ENCODE assay signal across 8 cellular contexts in genomic region chr1:246931549-246932365, GRCh38. TPM values are rescaled to one million over a fixed set of nuclear protein-coding genes. Genes with fewer than 3 reads are reported as not detected.
DNase-seq lines count a peak whose midpoint lies in the region; ATAC-seq lines count a peak whose summit lies in the region.

AHCTF1 (minus strand) TSS chr1:246931948; CDS start chr1:246918370, 13,578 bp downstream.

- H3K4me1 ChIP-seq in CD8-positive, alpha-beta memory T cell (ENCODE audit: insufficient read depth, low read length) = peaks cover 26% of the 10 kb centered on the region

- POLR2A ChIA-PET in CD8-positive, alpha-beta memory T cell (lab: Charles Lee) = interaction anchor here (0.6 to 1.5 kb wide), 3 partner anchors 26 to 399 kb away, joined by 3 read pairs; partner anchors contain the start of gene ZNF496

- CTCF ChIA-PET in CD8-positive, alpha-beta memory T cell (lab: Charles Lee) = interaction anchor here (2.3 to 2.7 kb wide), 2 partner anchors 13 to 458 kb away, joined by 6 to 8 read pairs; no protein-coding TSS in a partner anchor

- H3K36me3 Mint-ChIP-seq in CD8-positive, alpha-beta memory T cell = peaks cover 0 to 30% (median 6%) of the 10 kb centered on the region in 3 donors

- no peaks in the 10 kb centered on the region for H3K9me3 ChIP-seq in CD8-positive, alpha-beta memory T cell (ENCODE audit: low read length)

- DNase-seq in CD8-positive, alpha-beta memory T cell = peak; percentile 90 to 97 (median 96)
- DNase-seq in HS-5 (ENCODE audit: low read depth) (peak; percentile 95), lung microvascular endothelial cell (ENCODE audit: low read depth in 2 of 2) (peak; percentile 97 to 98)
- DNase-seq in NK-92 treated with Interleukin-12 subunit alpha and Interleukin-12 subunit beta, amount 100 ng/mL, for 24 hours (lab: John Stamatoyannopoulos, UW) = peak; percentile 91
- peak; percentile 96 for DNase-seq in activated CD8-positive, alpha-beta memory T cell treated with anti-CD3 and anti-CD28 coated beads for 24 hours
- DNase-seq in effector CD8-positive, alpha-beta T cell (lab: John Stamatoyannopoulos, UW) = peak; percentile 91
- DNase-seq in stimulated activated CD4-positive, alpha-beta T cell treated with anti-CD3 and anti-CD28 coated beads, TNF-alpha, amount 100 ng/mL, for 48 hours (ENCODE audit: low read depth in 3 of 3) = peak; percentile 86 to 91 (median 89)

- peak within 1 kb of the TSS; percentile 83 for H3K27ac ChIP-seq in CD8-positive, alpha-beta memory T cell (ENCODE audit: low read depth, low read length)

- H3K9me3 Mint-ChIP-seq in CD8-positive, alpha-beta memory T cell = no peaks in the 10 kb centered on the region

- no peaks in the 10 kb centered on the region for H3K27me3 ChIP-seq in CD8-positive, alpha-beta memory T cell (ENCODE audit: insufficient read depth, low read length, poor library complexity, severe bottlenecking)

- H3K27me3 Mint-ChIP-seq in CD8-positive, alpha-beta memory T cell = no peaks in the 10 kb centered on the region

- H3K4me3 Mint-ChIP-seq in CD8-positive, alpha-beta memory T cell = peak within 1 kb of the TSS; percentile 87 to 99 (median 93)

- no peaks in the 10 kb centered on the region for H3K36me3 ChIP-seq in CD8-positive, alpha-beta memory T cell (ENCODE audit: insufficient read depth, low read length)

- peaks cover 34 to 47% (median 40%) of the 10 kb centered on the region in 3 donors for H3K4me1 Mint-ChIP-seq in CD8-positive, alpha-beta memory T cell

- peak within 1 kb of the TSS; percentile 89 for H3K4me3 ChIP-seq in CD8-positive, alpha-beta memory T cell (ENCODE audit: low read length)

- peak; percentile 84 for ATAC-seq in GM19468 (IDR thresholded peaks at IDR 0.05; ENCODE audit: extremely low read depth, unreplicated experiment)

- peak within 1 kb of the TSS; percentile 89 to 97 (median 96) for H3K27ac Mint-ChIP-seq in CD8-positive, alpha-beta memory T cell

RNA-seq across cellular contexts. Expression of gene AHCTF1, which starts in this region (rescaled TPM):
- 10 to 100 TPM; 49.6 to 53.0 TPM for total RNA-seq in CD8-positive, alpha-beta memory T cell
- polyA plus RNA-seq in CD8-positive, alpha-beta memory T cell = 23.7 TPM
- total RNA-seq in lung microvascular endothelial cell = 18.3 and 19.8 TPM in 2 replicates

Comparison
In these comparisons a context has a peak if more than half of its experiments do, and no peak if none do; other contexts are left out.
1. Peak in every context shown above with its lines: DNase-seq, ATAC-seq, H3K4me3 ChIP-seq and H3K27ac ChIP-seq.